ENCODE assay signal across 14 cellular contexts in the genomic region with DNA sequence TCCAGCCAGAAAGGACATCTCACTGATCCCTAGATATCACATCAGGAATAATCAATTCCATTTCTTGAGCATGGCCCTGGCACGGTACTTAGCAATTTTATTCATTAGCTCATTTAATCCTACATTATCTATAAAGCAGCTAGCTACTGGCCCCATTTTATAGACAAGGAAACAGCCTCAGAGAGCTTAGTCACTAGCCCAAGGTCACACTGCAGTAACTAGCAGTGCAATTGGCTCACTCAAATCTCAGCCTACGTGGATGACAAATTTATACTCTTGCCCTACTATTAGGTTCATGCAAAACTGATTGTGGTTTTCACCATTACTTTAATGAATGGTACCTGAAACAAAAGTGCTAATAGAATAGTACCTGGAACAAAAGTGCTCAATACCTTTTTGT. TPM values are rescaled to one million over a fixed set of nuclear protein-coding genes. Genes with fewer than 3 reads are reported as not detected.
A peak's percentile ranks its signal among the peaks of the same experiment; 100 is the strongest.
DNase-seq lines count a peak whose midpoint lies in the region; FAIRE-seq and TF ChIP-seq lines count a peak whose summit lies in the region.
"Had no signal": no experiment of that assay in that cellular context is flagged by ENCODE, and none has a peak within 500 bp of the region (broad histone marks: within the 10 kb centered on the region; RNA-seq: fewer than 3 reads in every experiment).

No MANE protein-coding gene starts in this region.

- H3K4me1 ChIP-seq in small intestine (ENCODE audit: control insufficient read depth in 2 of 2, insufficient read depth in 1 of 2, low read depth in 1 of 2, low read length in 1 of 2), result no peaks in the 10 kb centered on the region

- H3K9me3 ChIP-seq in small intestine (ENCODE audit: control insufficient read depth, low read depth), result no peaks in the 10 kb centered on the region

- H3K36me3 ChIP-seq in bronchial epithelial cell (ENCODE audit: control insufficient read depth, insufficient read depth, low read length) (no peaks in the 10 kb centered on the region), small intestine (ENCODE audit: control insufficient read depth in 2 of 2, insufficient read depth in 2 of 2, low read length in 2 of 2) (no peaks in the 10 kb centered on the region), H7 (replicated peaks; ENCODE audit: control insufficient read depth, insufficient read depth, low read length) (no peaks in the 10 kb centered on the region; the same call in 1 of the 2 replicates)

- DNase-seq in ELR (ENCODE audit: low read depth), result peak; percentile 32
- peak; percentile 75 for DNase-seq in bronchial epithelial cell (ENCODE audit: low read depth)
- DNase-seq in kidney glomerular epithelial cell (lab: John Stamatoyannopoulos, UW), result peak; percentile 29
- peak; percentile 42 for DNase-seq in small intestine
- no peak for DNase-seq in cerebellar cortex (ENCODE audit: low spot score)
- DNase-seq in stimulated activated CD8-positive, alpha-beta memory T cell treated with anti-CD3 and anti-CD28 coated beads, Interleukin-4, amount 100 ng/mL, for 48 hours, result no peak
- no peak for DNase-seq in NCI-H187 treated with DMSO at 0.1 percent for 48 hours (lab: John Stamatoyannopoulos, UW)
- DNase-seq in H7, result no peak
- DNase-seq: activated CD8-positive, alpha-beta memory T cell treated with anti-CD3 and anti-CD28 coated beads, Interleukin-2, amount 10 ng/mL, durations not matched to agents 7 days and 5 days; activated gamma-delta T cell treated with Interleukin-2 at 50 U/mL for 16 hours; NCI-H82; T-cell had no signal

- H3K27me3 ChIP-seq in bronchial epithelial cell (ENCODE audit: control insufficient read depth, insufficient read depth, low read length), result no peaks in the 10 kb centered on the region
- peaks cover 0 to 2% of the 10 kb centered on the region in 2 donors for H3K27me3 ChIP-seq in small intestine (ENCODE audit: control insufficient read depth in 2 of 2, insufficient read depth in 2 of 2, low read length in 2 of 2)
- no peaks in the 10 kb centered on the region for H3K27me3 ChIP-seq in H7 (ENCODE audit: control insufficient read depth, insufficient read depth, low read length)

- no peak overlapping the region for H3K27ac ChIP-seq in small intestine (ENCODE audit: low read depth in 1 of 2, low read length in 1 of 2)

- 21 to 53% (median 33%) methylated on average over 2 of the region's 2 CpGs for WGBS in small intestine, 3 donors

- FAIRE-seq in bronchial epithelial cell (lab: Jason Lieb, UNC), result no peak
- no peak for FAIRE-seq in small intestine (lab: Jason Lieb, UNC)
- FAIRE-seq: D721Med, H1 had no signal

- no peak for TF ChIP-seq CTCF in bronchial epithelial cell (IDR thresholded peaks at IDR 0.05; ENCODE audit: insufficient read depth, low read length, severe bottlenecking)

- H3K4me3 ChIP-seq in bronchial epithelial cell (ENCODE audit: low read depth, low read length) (no peak overlapping the region), small intestine (ENCODE audit: low read depth in 1 of 2, low read length in 2 of 2) (no peak overlapping the region), H7 (ENCODE audit: insufficient read depth, low read depth, low read length) (no peak overlapping the region)

RNA-seq across cellular contexts. Expression of a gene that starts 41.7 kb away (rescaled TPM):
- 3.1 and 7.6 TPM in 2 replicates for total RNA-seq in bronchial epithelial cell
- 1 to 10 TPM in 2 of 3 donors, under 1 TPM in 1; 0.67 to 4.8 (median 1.4) TPM for polyA plus RNA-seq in small intestine
- total RNA-seq in H7 (2014; rRNA removed; shearing (Covaris generic)), result 13.6 and 23.1 TPM in 2 replicates
- total RNA-seq: activated CD8-positive, alpha-beta memory T cell treated with anti-CD3 and anti-CD28 coated beads, Interleukin-2, amount 10 ng/mL, durations not matched to agents 7 days and 5 days had no signal

Comparison
In these comparisons a context has a peak if more than half of its experiments do, and no peak if none do; other contexts are left out.
1. DNase-seq: peak in ELR (single experiment), bronchial epithelial cell (single experiment), kidney glomerular epithelial cell (single experiment) and small intestine (single experiment); none in cerebellar cortex (single experiment), stimulated activated CD8-positive, alpha-beta memory T cell treated with anti-CD3 and anti-CD28 coated beads, Interleukin-4, amount 100 ng/mL, for 48 hours (single experiment), NCI-H187 treated with DMSO at 0.1 percent for 48 hours (single experiment) and H7 (single experiment).